ENCODE assay signal across 17 cellular contexts in the genomic region with DNA sequence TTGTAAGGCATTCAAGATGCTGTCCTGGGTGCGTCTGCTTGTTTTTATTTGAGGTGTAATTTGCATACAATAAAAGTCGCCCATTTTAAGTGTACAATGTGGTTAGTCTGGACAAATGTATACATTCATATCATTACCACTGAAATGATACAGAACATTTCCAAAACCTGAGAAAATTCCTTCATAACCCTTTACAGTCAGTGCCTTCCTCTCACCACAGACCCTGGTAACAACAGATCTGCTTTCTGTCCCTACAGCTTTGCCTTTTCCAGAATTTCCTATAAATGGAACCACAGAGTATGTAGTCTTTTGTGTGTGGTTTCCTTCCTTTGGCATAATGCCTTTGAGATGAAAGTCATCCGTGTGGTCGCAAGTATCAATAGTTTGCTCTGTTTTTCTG. TPM values are rescaled to one million over a fixed set of nuclear protein-coding genes. Genes with fewer than 3 reads are reported as not detected.
DNase-seq lines count a peak whose midpoint lies in the region; ATAC-seq and TF ChIP-seq lines count a peak whose summit lies in the region.
"Had no signal": no experiment of that assay in that cellular context is flagged by ENCODE, and none has a peak within 500 bp of the region (broad histone marks: within the 10 kb centered on the region; RNA-seq: fewer than 3 reads in every experiment).

No MANE protein-coding gene starts in this region.

- no peaks in the 10 kb centered on the region for H3K27me3 Mint-ChIP-seq in activated T-cell treated with anti-CD3 and anti-CD28 coated beads, Interleukin-2, amount 50 U/mL, for 24 hours
- H3K27me3 Mint-ChIP-seq in stimulated activated naive CD8-positive, alpha-beta T cell treated with anti-CD3 and anti-CD28 coated beads, Interleukin-15, amount 100 ng/mL, for 72 hours, result no peaks in the 10 kb centered on the region

- peak overlapping the region; percentile 8; the same call in 1 of the 2 replicates for H3K27ac ChIP-seq in PC-3 (ENCODE audit: low read length)
- peak overlapping the region in 1 of 2 donors; percentile 12 for H3K27ac ChIP-seq in prostate gland
- H3K27ac ChIP-seq: left ventricle myocardium inferior had no signal

- peak overlapping the region; percentile 44; the same call in 1 of the 2 replicates for H3K4me2 ChIP-seq in PC-3 (ENCODE audit: low read length)

- no peaks in the 10 kb centered on the region for H4K20me1 ChIP-seq in PC-3 (ENCODE audit: low read length)

- DNase-seq in activated T-cell treated with anti-CD3 and anti-CD28 coated beads, Interleukin-2, amount 50 U/mL, for 24 hours, result no peak
- no peak for DNase-seq in activated T-cell treated with anti-CD3 and anti-CD28 coated beads, Interleukin-2, amount 50 U/mL, for 1 hour
- peak; percentile 41 for DNase-seq in PC-3
- DNase-seq in globus pallidus (ENCODE audit: low spot score), result peak; percentile 21
- DNase-seq in stimulated activated naive CD8-positive, alpha-beta T cell treated with anti-CD3 and anti-CD28 coated beads, Interleukin-15, amount 100 ng/mL, for 72 hours, result no peak
- DNase-seq in stimulated activated CD4-positive, alpha-beta T cell treated with anti-CD3 and anti-CD28 coated beads, Interleukin-2, amount 100 ng/mL, for 48 hours, result no peak
- no peak for DNase-seq in prostate gland (ENCODE audit: low spot score)
- DNase-seq in NCI-H2029 treated with DMSO at 0.1 percent for 48 hours (lab: John Stamatoyannopoulos, UW), result no peak
- DNase-seq: activated CD4-positive, alpha-beta T cell treated with anti-CD3 and anti-CD28 coated beads, Interleukin-2, amount 50 U/mL, for 48 hours; activated naive CD4-positive, alpha-beta T cell treated with Interleukin-2 at 50 U/mL for 16 hours; EL; hippocampal formation; IMR-90; left ventricle myocardium inferior; NCI-H524 treated with DMSO at 0.1 percent for 48 hours; Right ventricle myocardium superior; stimulated activated CD4-positive, alpha-beta T cell treated with anti-CD3 and anti-CD28 coated beads, Interleukin-12 subunit alpha, Interleukin-12 subunit beta, amount 100 ng/mL, for 4 hours had no signal

- H3K9me2 ChIP-seq in PC-3 (replicated peaks; ENCODE audit: low read length), result no peaks in the 10 kb centered on the region

- TF ChIP-seq POLR2A in prostate gland (IDR thresholded peaks at IDR 0.05), result no peak

- WGBS in prostate gland, result 43% methylated on average over 4 of the region's 4 CpGs

- POLR2A ChIA-PET in PC-3 (lab: Charles Lee; ENCODE audit: unreplicated experiment), result no interaction called here

- peaks cover 28% of the 10 kb centered on the region for H3K4me1 Mint-ChIP-seq in activated T-cell treated with anti-CD3 and anti-CD28 coated beads, Interleukin-2, amount 50 U/mL, for 24 hours (ENCODE audit: low read depth)
- peaks cover 23% of the 10 kb centered on the region for H3K4me1 Mint-ChIP-seq in stimulated activated naive CD8-positive, alpha-beta T cell treated with anti-CD3 and anti-CD28 coated beads, Interleukin-15, amount 100 ng/mL, for 72 hours

- no peak overlapping the region for H3K9ac ChIP-seq in PC-3 (ENCODE audit: low read length)

- H3K4me3 ChIP-seq in PC-3 (ENCODE audit: low read length) (no peak overlapping the region), prostate gland (no peak overlapping the region)
- H3K4me3 ChIP-seq: left ventricle myocardium inferior had no signal

- peak; percentile 47; the same call in 1 of the 2 replicates for ATAC-seq in PC-3
- peak; percentile 49 for ATAC-seq in stimulated activated naive CD8-positive, alpha-beta T cell treated with anti-CD3 and anti-CD28 coated beads, Interleukin-15, amount 100 ng/mL, for 72 hours

- H3K4me3 Mint-ChIP-seq in activated T-cell treated with anti-CD3 and anti-CD28 coated beads, Interleukin-2, amount 50 U/mL, for 24 hours, result no peak overlapping the region
- H3K4me3 Mint-ChIP-seq in stimulated activated naive CD8-positive, alpha-beta T cell treated with anti-CD3 and anti-CD28 coated beads, Interleukin-15, amount 100 ng/mL, for 72 hours, result no peak overlapping the region

- no peaks in the 10 kb centered on the region for H3K79me2 ChIP-seq in PC-3 (ENCODE audit: low read length)

- H3K9me3 Mint-ChIP-seq in activated T-cell treated with anti-CD3 and anti-CD28 coated beads, Interleukin-2, amount 50 U/mL, for 24 hours, result no peaks in the 10 kb centered on the region
- no peaks in the 10 kb centered on the region for H3K9me3 Mint-ChIP-seq in stimulated activated naive CD8-positive, alpha-beta T cell treated with anti-CD3 and anti-CD28 coated beads, Interleukin-15, amount 100 ng/mL, for 72 hours

- H3K27ac Mint-ChIP-seq in activated T-cell treated with anti-CD3 and anti-CD28 coated beads, Interleukin-2, amount 50 U/mL, for 24 hours, result peak overlapping the region; percentile 77
- no peak overlapping the region for H3K27ac Mint-ChIP-seq in stimulated activated naive CD8-positive, alpha-beta T cell treated with anti-CD3 and anti-CD28 coated beads, Interleukin-15, amount 100 ng/mL, for 72 hours

- CTCF ChIA-PET in PC-3 (lab: Charles Lee), result interaction anchor here (0.6 kb wide), 1 partner anchor 110 kb away, joined by 4 read pairs; no protein-coding TSS in a partner anchor

- H3F3A ChIP-seq in PC-3 (ENCODE audit: low read length, unreplicated experiment), result no peaks in the 10 kb centered on the region

- no TSS peak for BruUV-seq in PC-3 (replicated peaks; lab: Mats Ljungman, UMichigan)

- intact Hi-C loops in PC-3 (cut with micrococcal nuclease) (loop anchor here (5.0 to 10.0 kb wide), 2 partner anchors 41 to 98 kb away; a partner anchor contains a TSS), prostate gland (cut with DNase I) (no loop called here)

- H3K36me3 ChIP-seq in PC-3 (ENCODE audit: low read depth, low read length) (no peaks in the 10 kb centered on the region), prostate gland (no peaks in the 10 kb centered on the region)

- TF ChIP-seq CTCF in PC-3 (conservative IDR thresholded peaks at IDR 0.05; ENCODE audit: low read depth, low read length), result no peak
- TF ChIP-seq CTCF in prostate gland (IDR thresholded peaks at IDR 0.05), result no peak

- H3K9me3 ChIP-seq in PC-3 (ENCODE audit: low read length), result no peaks in the 10 kb centered on the region
- no peaks in the 10 kb centered on the region for H3K9me3 ChIP-seq in prostate gland
- H3K9me3 ChIP-seq: left ventricle myocardium inferior had no signal

- H3K4me1 ChIP-seq in PC-3 (ENCODE audit: insufficient read depth, low read length) (peaks cover 18% of the 10 kb centered on the region), prostate gland (replicated peaks) (peaks cover 6% of the 10 kb centered on the region)

- peaks cover 74% of the 10 kb centered on the region for H3K36me3 Mint-ChIP-seq in activated T-cell treated with anti-CD3 and anti-CD28 coated beads, Interleukin-2, amount 50 U/mL, for 24 hours (ENCODE audit: low read depth)

- H3K27me3 ChIP-seq in PC-3 (ENCODE audit: low read length), result no peaks in the 10 kb centered on the region
- H3K27me3 ChIP-seq in prostate gland (replicated peaks; ENCODE audit: insufficient read depth), result no peaks in the 10 kb centered on the region

- H2AFZ ChIP-seq in PC-3 (ENCODE audit: low read length), result no peak overlapping the region

RNA-seq across cellular contexts. Expression of a gene that starts 45.8 kb away (rescaled TPM):
- total RNA-seq in PC-3 (2014; rRNA removed), result 38.8 and 45.6 TPM in 2 replicates
- total RNA-seq in prostate gland, result 10 to 100 TPM; 33.4 to 42.0 TPM

Comparison
In these comparisons a context has a peak if more than half of its experiments do, and no peak if none do; other contexts are left out.
1. DNase-seq: peak in PC-3 (single experiment) and globus pallidus (single experiment); none in activated T-cell treated with anti-CD3 and anti-CD28 coated beads, Interleukin-2, amount 50 U/mL, for 24 hours (single experiment), activated T-cell treated with anti-CD3 and anti-CD28 coated beads, Interleukin-2, amount 50 U/mL, for 1 hour (single experiment), stimulated activated naive CD8-positive, alpha-beta T cell treated with anti-CD3 and anti-CD28 coated beads, Interleukin-15, amount 100 ng/mL, for 72 hours (0 of 2), stimulated activated CD4-positive, alpha-beta T cell treated with anti-CD3 and anti-CD28 coated beads, Interleukin-2, amount 100 ng/mL, for 48 hours (0 of 2), prostate gland (single experiment) and NCI-H2029 treated with DMSO at 0.1 percent for 48 hours (single experiment).